In genomic region chr2:113541200-113541983, GRCh38 we compare ENCODE assay signal across 1 cellular context.
TF ChIP-seq lines count a peak whose summit lies in the region.

No MANE protein-coding gene starts in this region.

TF ChIP-seq in K562, 482 proteins besides CTCF, POLR2A, EP300 and RAD21 (continued from another document):
- TF ChIP-seq, protein P1, sequence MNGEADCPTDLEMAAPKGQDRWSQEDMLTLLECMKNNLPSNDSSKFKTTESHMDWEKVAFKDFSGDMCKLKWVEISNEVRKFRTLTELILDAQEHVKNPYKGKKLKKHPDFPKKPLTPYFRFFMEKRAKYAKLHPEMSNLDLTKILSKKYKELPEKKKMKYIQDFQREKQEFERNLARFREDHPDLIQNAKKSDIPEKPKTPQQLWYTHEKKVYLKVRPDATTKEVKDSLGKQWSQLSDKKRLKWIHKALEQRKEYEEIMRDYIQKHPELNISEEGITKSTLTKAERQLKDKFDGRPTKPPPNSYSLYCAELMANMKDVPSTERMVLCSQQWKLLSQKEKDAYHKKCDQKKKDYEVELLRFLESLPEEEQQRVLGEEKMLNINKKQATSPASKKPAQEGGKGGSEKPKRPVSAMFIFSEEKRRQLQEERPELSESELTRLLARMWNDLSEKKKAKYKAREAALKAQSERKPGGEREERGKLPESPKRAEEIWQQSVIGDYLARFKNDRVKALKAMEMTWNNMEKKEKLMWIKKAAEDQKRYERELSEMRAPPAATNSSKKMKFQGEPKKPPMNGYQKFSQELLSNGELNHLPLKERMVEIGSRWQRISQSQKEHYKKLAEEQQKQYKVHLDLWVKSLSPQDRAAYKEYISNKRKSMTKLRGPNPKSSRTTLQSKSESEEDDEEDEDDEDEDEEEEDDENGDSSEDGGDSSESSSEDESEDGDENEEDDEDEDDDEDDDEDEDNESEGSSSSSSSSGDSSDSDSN (IDR thresholded peaks at IDR 0.05; ENCODE audit: borderline replicate concordance in 1 of 2, low read depth in 2 of 2, low read length in 2 of 2) = 0 out of 4 replicates have a peak, but pooled peaks have one; percentile 22 to 35
- TF ChIP-seq ZBTB17 (CRISPR knock-in tag; IDR thresholded peaks at IDR 0.05) (0 out of 2 replicates have a peak, but pooled peaks have one; percentile 41), KAT7 (CRISPR knock-in tag; IDR thresholded peaks at IDR 0.05; ENCODE audit: borderline replicate concordance) (peak; percentile 40; the same call in 1 of the 2 replicates), SUPT5H (IDR thresholded peaks at IDR 0.05) (peak; percentile 46; the same call in 1 of the 2 replicates)
